Comparison of ENCODE assay signal across 10 cellular contexts in genomic region chr6:39792501-39793450, GRCh38. TPM values are rescaled to one million over a fixed set of nuclear protein-coding genes. Genes with fewer than 3 reads are reported as not detected.
A peak's percentile ranks its signal among the peaks of the same experiment; 100 is the strongest.
DNase-seq lines count a peak whose midpoint lies in the region; ATAC-seq, FAIRE-seq and TF ChIP-seq lines count a peak whose summit lies in the region.
"Had no signal": no experiment of that assay in that cellular context is flagged by ENCODE, and none has a peak within 500 bp of the region (broad histone marks: within the 10 kb centered on the region; RNA-seq: fewer than 3 reads in every experiment).

No MANE protein-coding gene starts in this region.

- H3K36me3 Mint-ChIP-seq in neural crest cell (ENCODE audit: low read depth) = peaks cover 3% of the 10 kb centered on the region
- H3K36me3 Mint-ChIP-seq: CD14-positive monocyte had no signal

- DNase-seq in HepG2 (ENCODE audit: low spot score) (no peak), fibroblast of lung (ENCODE audit: low read depth in 2 of 2) (peak in 1 of 2 donors; percentile 24), neural crest cell (ENCODE audit: low read depth, low spot score) (no peak), vagina (ENCODE audit: extremely low spot score in 2 of 2) (peak in 1 of 2 donors; percentile 86)
- DNase-seq in stimulated activated CD4-positive, alpha-beta T cell treated with anti-CD3 and anti-CD28 coated beads, Interleukin-2, amount 100 ng/mL, for 24 hours = no peak

- no peaks in the 10 kb centered on the region for H3K79me2 ChIP-seq in HepG2 (ENCODE audit: insufficient read depth, low read length)
- peaks cover 3% of the 10 kb centered on the region for H3K79me2 ChIP-seq in fibroblast of lung (ENCODE audit: control insufficient read depth, insufficient read depth, low read length)

- H2AFZ ChIP-seq in HepG2 (ENCODE audit: low read length) (no peak overlapping the region), fibroblast of lung (ENCODE audit: low read length) (peak overlapping the region; percentile 57)

- H3K9ac ChIP-seq in liver (ENCODE audit: low read depth in 1 of 2, low read length in 2 of 2) (peak overlapping the region in 1 of 2 donors; percentile 50), HepG2 (ENCODE audit: insufficient read depth, low read depth, low read length) (no peak overlapping the region), fibroblast of lung (ENCODE audit: insufficient read depth, low read length) (peak overlapping the region; percentile 69)

- H3K27ac ChIP-seq in liver (ENCODE audit: low read depth in 1 of 2, low read length in 2 of 2) = peak overlapping the region in 1 of 2 donors; percentile 37
- H3K27ac ChIP-seq in HepG2 (ENCODE audit: extremely low read length, insufficient read depth, low read length) = no peak overlapping the region
- H3K27ac ChIP-seq in fibroblast of lung (ENCODE audit: insufficient read depth, low read length) = peak overlapping the region; percentile 58
- H3K27ac ChIP-seq in vagina = peak overlapping the region; percentile 81
- H3K27ac ChIP-seq: HL-60 had no signal

- WGBS in liver = 34% methylated on average over 33 of the region's 33 CpGs
- 43% methylated on average over 26 of the region's 33 CpGs for WGBS in HepG2 (ENCODE audit: low lambda C conversion rate)

- no peaks in the 10 kb centered on the region for H3K9me3 Mint-ChIP-seq in neural crest cell

- H3K27me3 ChIP-seq in liver (ENCODE audit: control insufficient read depth in 4 of 4, insufficient read depth in 4 of 4, low read length in 3 of 4) = no peaks in the 10 kb centered on the region
- peaks cover 0 to 22% of the 10 kb centered on the region in 2 experiments; a peak in 2 of 5 replicates for H3K27me3 ChIP-seq in HepG2 (ENCODE audit: control insufficient read depth in 1 of 2, insufficient read depth in 2 of 2, low read length in 2 of 2)
- no peaks in the 10 kb centered on the region for H3K27me3 ChIP-seq in fibroblast of lung (ENCODE audit: control insufficient read depth, insufficient read depth, low read length)
- no peaks in the 10 kb centered on the region for H3K27me3 ChIP-seq in vagina

- H3K4me1 Mint-ChIP-seq in neural crest cell = peaks cover 43% of the 10 kb centered on the region
- H3K4me1 Mint-ChIP-seq: CD14-positive monocyte had no signal

- H3K4me2 ChIP-seq in HepG2 (ENCODE audit: low read depth, low read length) (no peak overlapping the region), fibroblast of lung (ENCODE audit: extremely low read depth, insufficient read depth, low read length) (peak overlapping the region; percentile 99)

- TF ChIP-seq RAD21 in liver (IDR thresholded peaks at IDR 0.05) (no peak), HepG2 (CRISPR knock-in tag; IDR thresholded peaks at IDR 0.05) (no peak)

- H3K4me3 ChIP-seq in liver (ENCODE audit: low read depth in 1 of 3, low read length in 3 of 3) (peak overlapping the region; percentile 38 to 75 (median 58)), HepG2 (replicated peaks in 1 of 3; ENCODE audit: insufficient read depth in 1 of 3, low read depth in 2 of 3, low read length in 3 of 3) (no peak overlapping the region; a peak in 1 of 6 replicates), fibroblast of lung (replicated peaks in 1 of 4; ENCODE audit: control extremely low read depth in 1 of 4, insufficient read depth in 1 of 4, low read depth in 3 of 4, low read length in 4 of 4) (peak overlapping the region; percentile 66 to 88 (median 74)), vagina (peak overlapping the region; percentile 58 to 62)

- no peak for TF ChIP-seq POLR2A in HepG2 (IDR thresholded peaks at IDR 0.05; ENCODE audit: insufficient read depth in 1 of 2, low read depth in 2 of 2, low read length in 2 of 2)
- TF ChIP-seq POLR2A in vagina (IDR thresholded peaks at IDR 0.05) = no peak

- TF ChIP-seq CTCF in liver (IDR thresholded peaks at IDR 0.05; ENCODE audit: low read depth, low read length, missing input control) (no peak), HepG2 (CRISPR knock-in tag; IDR thresholded peaks at IDR 0.05) (no peak), fibroblast of lung (conservative IDR thresholded peaks at IDR 0.05 in 1 of 2, IDR thresholded peaks at IDR 0.05 in 1 of 2; ENCODE audit: low read depth in 1 of 2, low read length in 2 of 2) (no peak), neural crest cell (conservative IDR thresholded peaks at IDR 0.05) (no peak), vagina (IDR thresholded peaks at IDR 0.05) (no peak)

- no TSS peak for BruUV-seq in HepG2 (replicated peaks; lab: Mats Ljungman, UMichigan)

- ATAC-seq in HepG2 (no peak), HG02759 (IDR thresholded peaks at IDR 0.05; ENCODE audit: unreplicated experiment) (no peak), HG03520 (IDR thresholded peaks at IDR 0.05; ENCODE audit: unreplicated experiment) (no peak)

- H3K4me3 Mint-ChIP-seq in neural crest cell = peak overlapping the region; percentile 87

- H3K4me1 ChIP-seq in liver (ENCODE audit: control insufficient read depth in 4 of 4, insufficient read depth in 4 of 4, low read length in 3 of 4) (peaks cover 2 to 14% (median 9%) of the 10 kb centered on the region in 4 donors), HepG2 (ENCODE audit: insufficient read depth, low read length) (no peaks in the 10 kb centered on the region), fibroblast of lung (ENCODE audit: control insufficient read depth, extremely low read depth, insufficient read depth, low read length) (peaks cover 19% of the 10 kb centered on the region), vagina (peaks cover 34% of the 10 kb centered on the region)

- H3K27ac Mint-ChIP-seq in neural crest cell (ENCODE audit: unreplicated experiment) = no peak overlapping the region
- H3K27ac Mint-ChIP-seq: CD14-positive monocyte had no signal

- POLR2A ChIA-PET in HepG2 (lab: Yijun Ruan, JAX) = no interaction called here

- in situ Hi-C loops in HepG2 (cut with HindIII; ENCODE audit: extremely low pct_ligation_motif_present, low pct_unique_long_range_greater_than_20kb) = no loop called here

- intact Hi-C loops in HepG2 (cut with micrococcal nuclease; ENCODE audit: unreplicated experiment) (no loop called here), vagina (cut with DNase I) (no loop called here)

- H3K36me3 ChIP-seq in liver (ENCODE audit: control insufficient read depth in 4 of 4, insufficient read depth in 3 of 4, low read depth in 1 of 4, low read length in 3 of 4) = no peaks in the 10 kb centered on the region
- no peaks in the 10 kb centered on the region for H3K36me3 ChIP-seq in HepG2 (replicated peaks in 1 of 2; ENCODE audit: control insufficient read depth in 1 of 2, insufficient read depth in 2 of 2, low read length in 2 of 2)
- H3K36me3 ChIP-seq in fibroblast of lung (ENCODE audit: control insufficient read depth, insufficient read depth, low read length) = no peaks in the 10 kb centered on the region
- H3K36me3 ChIP-seq in vagina = no peaks in the 10 kb centered on the region

- H4K20me1 ChIP-seq in HepG2 (ENCODE audit: insufficient read depth, low read length) (no peaks in the 10 kb centered on the region), fibroblast of lung (ENCODE audit: control insufficient read depth, extremely low read depth, insufficient read depth, low read length) (no peaks in the 10 kb centered on the region)

- FAIRE-seq in HepG2 (lab: Jason Lieb, UNC) = no peak

- CTCF ChIA-PET in HepG2 (lab: Yijun Ruan, JAX; ENCODE audit: low intra/inter-chr PET ratio, low total read pairs) = no interaction called here

- H3K9me3 ChIP-seq in liver (ENCODE audit: control insufficient read depth in 4 of 4, low read length in 3 of 4) = no peaks in the 10 kb centered on the region
- no peaks in the 10 kb centered on the region for H3K9me3 ChIP-seq in HepG2 (ENCODE audit: low read length)
- no peaks in the 10 kb centered on the region for H3K9me3 ChIP-seq in fibroblast of lung (ENCODE audit: control insufficient read depth, insufficient read depth, low read depth, low read length)
- H3K9me3 ChIP-seq in vagina = no peaks in the 10 kb centered on the region

- no peak for TF ChIP-seq EP300 in HepG2 (IDR thresholded peaks at IDR 0.05; ENCODE audit: low read depth in 2 of 2, low read length in 2 of 2)
- no peak for TF ChIP-seq EP300 in HepG2 (CRISPR knock-in tag; IDR thresholded peaks at IDR 0.05; ENCODE audit: borderline replicate concordance)

- peaks cover 8% of the 10 kb centered on the region for H3K27me3 Mint-ChIP-seq in neural crest cell (ENCODE audit: low read depth)

TF ChIP-seq in liver, 16 proteins besides CTCF, POLR2A, EP300 and RAD21 (continues in another document):
- TF ChIP-seq TAF1 (conservative IDR thresholded peaks at IDR 0.05) = no peak
- no peak for TF ChIP-seq YY1 (IDR thresholded peaks at IDR 0.05)

TF ChIP-seq in HepG2, 621 proteins besides CTCF, POLR2A, EP300 and RAD21 (continues in another document):
- no peak for TF ChIP-seq KMT2B (CRISPR knock-in tag; IDR thresholded peaks at IDR 0.05)

RNA-seq across cellular contexts. Expression of gene DAAM2, which starts 0.6 kb away (rescaled TPM):
- total RNA-seq in liver (10 to 100 TPM in 1 of 2 donors, 1 to 10 TPM in 1; 4.9 to 17.0 TPM), HepG2 (2016; rRNA removed; fragmentation: Illumina TruSeq; extraction: Trizol) (not detected in 2 replicates), fibroblast of lung (25.9 and 41.5 TPM in 2 replicates), neural crest cell (17.6 and 18.2 TPM in 2 replicates), vagina (22.1 TPM)
- polyA plus RNA-seq in liver (1 to 10 TPM; 1.9 to 3.9 TPM), HepG2 (2011; rRNA removed) (0.01 TPM in 1 of 2 replicates, not detected in the other), fibroblast of lung (13.0 and 48.2 TPM in 2 replicates)
- total RNA-seq in HepG2 (2016; cell fraction: cytosol; rRNA removed; fragmentation: Illumina TruSeq; extraction: Trizol; ENCODE audit: low read depth) = not detected in 2 replicates
- 0.02 TPM in 1 of 2 replicates, not detected in the other for total RNA-seq in HepG2 (2016; cell fraction: insoluble cytoplasmic fraction; rRNA removed; fragmentation: Illumina TruSeq; extraction: Trizol)
- not detected in 2 replicates for total RNA-seq in HepG2 (2016; cell fraction: membrane; rRNA removed; fragmentation: Illumina TruSeq; extraction: Trizol)
- not detected in 2 replicates for total RNA-seq in HepG2 (2016; cell fraction: nucleus; rRNA removed; fragmentation: Illumina TruSeq; extraction: Trizol)
- 0.01 and 0.03 TPM in 2 replicates for polyA plus RNA-seq in HepG2 (2011; cell fraction: cytosol; rRNA removed)
- 0.14 TPM in 1 of 2 replicates, not detected in the other for polyA plus RNA-seq in HepG2 (2011; cell fraction: nucleus; rRNA removed)
- polyA plus RNA-seq in HepG2 (2012) = 0.03 and 0.09 TPM in 2 replicates
- not detected in 2 replicates for polyA plus RNA-seq in HepG2 (2016; cell fraction: cytosol; fragmentation: Illumina TruSeq; extraction: Trizol; ENCODE audit: low read depth)
- polyA plus RNA-seq in HepG2 (2016; cell fraction: insoluble cytoplasmic fraction; fragmentation: Illumina TruSeq; extraction: Trizol; ENCODE audit: low read depth) = not detected in 2 replicates
- polyA plus RNA-seq in HepG2 (2016; cell fraction: membrane; fragmentation: Illumina TruSeq; extraction: Trizol; ENCODE audit: low read depth) = 0.02 TPM in 1 of 2 replicates, not detected in the other
- polyA plus RNA-seq in HepG2 (2016; cell fraction: nucleus; fragmentation: Illumina TruSeq; extraction: Trizol; ENCODE audit: insufficient read depth, low read depth) = not detected in 2 replicates
- polyA minus RNA-seq in HepG2 (2011; rRNA and poly(A)+ RNA removed; ENCODE audit: low replicate concordance) = 0.06 TPM in 1 of 2 replicates, not detected in the other
- polyA minus RNA-seq in HepG2 (2011; cell fraction: cytosol; rRNA and poly(A)+ RNA removed) = not detected in 2 replicates
- polyA minus RNA-seq in HepG2 (2011; cell fraction: nucleus; rRNA and poly(A)+ RNA removed) = under 0.01 TPM in 1 of 2 replicates, not detected in the other
- 9.8 and 49.7 TPM in 2 replicates for polyA plus RNA-seq in fibroblast of lung (2012)
- polyA minus RNA-seq in fibroblast of lung (ENCODE audit: low replicate concordance) = 22.9 and 129 TPM in 2 replicates
- polyA plus RNA-seq: CD14-positive monocyte had no signal

Comparison
In these comparisons a context has a peak if more than half of its experiments do, and no peak if none do; other contexts are left out.
1. H3K4me3 ChIP-seq: peak in liver (3 of 3), fibroblast of lung (4 of 4) and vagina (2 of 2); none in HepG2 (0 of 3).
2. RNA of gene DAAM2, which starts 0.6 kb away (total RNA-seq): 25.9 to 41.5 TPM in fibroblast of lung, 22.1 TPM in vagina (single experiment), 17.6 to 18.2 TPM in neural crest cell and 4.9 to 17.0 TPM in liver; 0.02 TPM in HepG2; every median in the first group is over 4 times any median in the second.